Comparison of ENCODE assay signal across 2 cellular contexts in genomic region chrX:109747681-109748080, GRCh38.
TF ChIP-seq lines count a peak whose summit lies in the region.

No MANE protein-coding gene starts in this region.

TF ChIP-seq in HepG2, 621 proteins besides CTCF, POLR2A, EP300 and RAD21:
- TF ChIP-seq ZNF607 (CRISPR knock-in tag; IDR thresholded peaks at IDR 0.05; ENCODE audit: borderline replicate concordance) (no peak), MIER2 (CRISPR knock-in tag; IDR thresholded peaks at IDR 0.05) (no peak), ZNF546 (CRISPR knock-in tag; conservative IDR thresholded peaks at IDR 0.05) (no peak), MAFF (IDR thresholded peaks at IDR 0.05; ENCODE audit: low read depth, low read length) (peak; percentile 47), ZFP36 (IDR thresholded peaks at IDR 0.05; ENCODE audit: borderline replicate concordance, low read depth, low read length, partially characterized antibody) (no peak), PHF5A (CRISPR knock-in tag; IDR thresholded peaks at IDR 0.05; ENCODE audit: low read depth, unreplicated experiment) (no peak), MAFK (conservative IDR thresholded peaks at IDR 0.05 in 1 of 2, IDR thresholded peaks at IDR 0.05 in 1 of 2; ENCODE audit: low read length in 2 of 2) (peak; percentile 34 to 74; a peak in 3 of 4 replicates), HMGXB3 (CRISPR knock-in tag; IDR thresholded peaks at IDR 0.05; ENCODE audit: borderline replicate concordance) (no peak), ZNF136 (CRISPR knock-in tag; IDR thresholded peaks at IDR 0.05; ENCODE audit: low read depth) (no peak), ZNF34 (CRISPR knock-in tag; IDR thresholded peaks at IDR 0.05; ENCODE audit: borderline replicate concordance) (no peak)
- TF ChIP-seq, protein P1, sequence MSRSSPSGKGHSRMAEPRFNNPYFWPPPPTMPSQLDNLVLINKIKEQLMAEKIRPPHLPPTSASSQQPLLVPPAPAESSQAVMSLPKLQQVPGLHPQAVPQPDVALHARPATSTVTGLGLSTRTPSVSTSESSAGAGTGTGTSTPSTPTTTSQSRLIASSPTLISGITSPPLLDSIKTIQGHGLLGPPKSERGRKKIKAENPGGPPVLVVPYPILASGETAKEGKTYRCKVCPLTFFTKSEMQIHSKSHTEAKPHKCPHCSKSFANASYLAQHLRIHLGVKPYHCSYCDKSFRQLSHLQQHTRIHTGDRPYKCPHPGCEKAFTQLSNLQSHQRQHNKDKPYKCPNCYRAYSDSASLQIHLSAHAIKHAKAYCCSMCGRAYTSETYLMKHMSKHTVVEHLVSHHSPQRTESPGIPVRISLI (CRISPR knock-in tag; IDR thresholded peaks at IDR 0.05; ENCODE audit: borderline replicate concordance), result no peak
TF ChIP-seq in HepG2: peak in this region for 2.

TF ChIP-seq in K562, 482 proteins besides CTCF, POLR2A, EP300 and RAD21:
- TF ChIP-seq, protein P2, sequence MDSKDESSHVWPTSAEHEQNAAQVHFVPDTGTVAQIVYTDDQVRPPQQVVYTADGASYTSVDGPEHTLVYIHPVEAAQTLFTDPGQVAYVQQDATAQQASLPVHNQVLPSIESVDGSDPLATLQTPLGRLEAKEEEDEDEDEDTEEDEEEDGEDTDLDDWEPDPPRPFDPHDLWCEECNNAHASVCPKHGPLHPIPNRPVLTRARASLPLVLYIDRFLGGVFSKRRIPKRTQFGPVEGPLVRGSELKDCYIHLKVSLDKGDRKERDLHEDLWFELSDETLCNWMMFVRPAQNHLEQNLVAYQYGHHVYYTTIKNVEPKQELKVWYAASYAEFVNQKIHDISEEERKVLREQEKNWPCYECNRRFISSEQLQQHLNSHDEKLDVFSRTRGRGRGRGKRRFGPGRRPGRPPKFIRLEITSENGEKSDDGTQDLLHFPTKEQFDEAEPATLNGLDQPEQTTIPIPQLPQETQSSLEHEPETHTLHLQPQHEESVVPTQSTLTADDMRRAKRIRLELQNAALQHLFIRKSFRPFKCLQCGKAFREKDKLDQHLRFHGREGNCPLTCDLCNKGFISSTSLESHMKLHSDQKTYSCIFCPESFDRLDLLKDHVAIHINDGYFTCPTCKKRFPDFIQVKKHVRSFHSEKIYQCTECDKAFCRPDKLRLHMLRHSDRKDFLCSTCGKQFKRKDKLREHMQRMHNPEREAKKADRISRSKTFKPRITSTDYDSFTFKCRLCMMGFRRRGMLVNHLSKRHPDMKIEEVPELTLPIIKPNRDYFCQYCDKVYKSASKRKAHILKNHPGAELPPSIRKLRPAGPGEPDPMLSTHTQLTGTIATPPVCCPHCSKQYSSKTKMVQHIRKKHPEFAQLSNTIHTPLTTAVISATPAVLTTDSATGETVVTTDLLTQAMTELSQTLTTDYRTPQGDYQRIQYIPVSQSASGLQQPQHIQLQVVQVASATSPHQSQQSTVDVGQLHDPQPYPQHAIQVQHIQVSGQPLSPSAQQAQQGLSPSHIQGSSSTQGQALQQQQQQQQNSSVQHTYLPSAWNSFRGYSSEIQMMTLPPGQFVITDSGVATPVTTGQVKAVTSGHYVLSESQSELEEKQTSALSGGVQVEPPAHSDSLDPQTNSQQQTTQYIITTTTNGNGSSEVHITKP (IDR thresholded peaks at IDR 0.05; ENCODE audit: partially characterized antibody), result no peak
- TF ChIP-seq, protein P3, sequence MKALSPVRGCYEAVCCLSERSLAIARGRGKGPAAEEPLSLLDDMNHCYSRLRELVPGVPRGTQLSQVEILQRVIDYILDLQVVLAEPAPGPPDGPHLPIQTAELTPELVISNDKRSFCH (CRISPR knock-in tag; IDR thresholded peaks at IDR 0.05), result no peak
- TF ChIP-seq, protein P3 (tag; IDR thresholded peaks at IDR 0.05), result no peak
- TF ChIP-seq ZNF561 (CRISPR knock-in tag; conservative IDR thresholded peaks at IDR 0.05), result no peak
- TF ChIP-seq ZNF316 (IDR thresholded peaks at IDR 0.05), result peak; percentile 68
- TF ChIP-seq SMAD2 (IDR thresholded peaks at IDR 0.05; ENCODE audit: low read depth, low read length), result no peak
- TF ChIP-seq NR2F6 (CRISPR knock-in tag; IDR thresholded peaks at IDR 0.05), result no peak
